Comparison of ENCODE assay signal across 11 cellular contexts in genomic region chr3:126287171-126287535, GRCh38.
DNase-seq lines count a peak whose midpoint lies in the region; ATAC-seq and TF ChIP-seq lines count a peak whose summit lies in the region.
"Had no signal": no experiment of that assay in that cellular context is flagged by ENCODE, and none has a peak within 500 bp of the region (broad histone marks: within the 10 kb centered on the region; RNA-seq: fewer than 3 reads in every experiment).

No MANE protein-coding gene starts in this region.

- peaks cover 2% of the 10 kb centered on the region for H3K4me1 Mint-ChIP-seq in activated CD4-positive, alpha-beta T cell treated with anti-CD3 and anti-CD28 coated beads, Interleukin-2, amount 10 ng/mL, durations not matched to agents 7 days and 5 days

- peaks cover 41% of the 10 kb centered on the region for H3K27me3 ChIP-seq in HUES64 (ENCODE audit: insufficient read depth, low read length)
- H3K27me3 ChIP-seq in ectodermal cell (ENCODE audit: control insufficient read depth, insufficient read depth, low read length, poor library complexity, severe bottlenecking) = peaks cover 13% of the 10 kb centered on the region
- H3K27me3 ChIP-seq in right lobe of liver = no peaks in the 10 kb centered on the region

- no peaks in the 10 kb centered on the region for H3K36me3 ChIP-seq in HUES64 (ENCODE audit: insufficient read depth, low read length)
- H3K36me3 ChIP-seq in ectodermal cell (ENCODE audit: control insufficient read depth, insufficient read depth, low read length) = no peaks in the 10 kb centered on the region
- no peaks in the 10 kb centered on the region for H3K36me3 ChIP-seq in right lobe of liver

- H3K36me3 Mint-ChIP-seq in activated CD4-positive, alpha-beta T cell treated with anti-CD3 and anti-CD28 coated beads, Interleukin-2, amount 10 ng/mL, durations not matched to agents 7 days and 5 days (ENCODE audit: low read depth) = no peaks in the 10 kb centered on the region

- no peak overlapping the region; the same call in 1 of the 2 replicates for H3K27ac ChIP-seq in HUES64 (ENCODE audit: low read depth, low read length)
- H3K27ac ChIP-seq in ectodermal cell (ENCODE audit: insufficient read depth, low read depth, low read length, poor library complexity, severe bottlenecking) = peak overlapping the region; percentile 17
- H3K27ac ChIP-seq in right lobe of liver = no peak overlapping the region
- H3K27ac ChIP-seq in substantia nigra (ENCODE audit: low read depth, low read length, poor library complexity, severe bottlenecking) = peak overlapping the region; percentile 70

- peak overlapping the region; percentile 55 for H3K9ac ChIP-seq in HUES64 (ENCODE audit: low read depth, low read length)

- H3K27me3 Mint-ChIP-seq in activated CD4-positive, alpha-beta T cell treated with anti-CD3 and anti-CD28 coated beads, Interleukin-2, amount 10 ng/mL, durations not matched to agents 7 days and 5 days = peaks cover 47% of the 10 kb centered on the region

- no peak overlapping the region for H3K27ac Mint-ChIP-seq in activated CD4-positive, alpha-beta T cell treated with anti-CD3 and anti-CD28 coated beads, Interleukin-2, amount 10 ng/mL, durations not matched to agents 7 days and 5 days
- H3K27ac Mint-ChIP-seq: activated CD8-positive, alpha-beta T cell treated with anti-CD3 and anti-CD28 coated beads, Interleukin-2, amount 10 ng/mL, durations not matched to agents 7 days and 5 days had no signal

- TF ChIP-seq CTCF in right lobe of liver (IDR thresholded peaks at IDR 0.05) = no peak

- intact Hi-C loops in right lobe of liver (cut with DNase I) = no loop called here

- DNase-seq in right lobe of liver (no peak), substantia nigra (lab: John Stamatoyannopoulos, UW) (no peak), retina (no peak)
- DNase-seq in activated CD4-positive, alpha-beta T cell treated with anti-CD3 and anti-CD28 coated beads, Interleukin-2, amount 10 ng/mL, durations not matched to agents 7 days and 5 days = no peak
- DNase-seq: activated CD8-positive, alpha-beta T cell treated with anti-CD3 and anti-CD28 coated beads, Interleukin-2, amount 10 ng/mL, durations not matched to agents 7 days and 5 days; cortex of kidney; DND-41 had no signal

- no peak for TF ChIP-seq POLR2A in right lobe of liver (IDR thresholded peaks at IDR 0.05)

- no peak overlapping the region for H3K4me3 Mint-ChIP-seq in activated CD4-positive, alpha-beta T cell treated with anti-CD3 and anti-CD28 coated beads, Interleukin-2, amount 10 ng/mL, durations not matched to agents 7 days and 5 days
- H3K4me3 Mint-ChIP-seq: activated CD8-positive, alpha-beta T cell treated with anti-CD3 and anti-CD28 coated beads, Interleukin-2, amount 10 ng/mL, durations not matched to agents 7 days and 5 days had no signal

- 16% methylated on average over 7 of the region's 7 CpGs for WGBS in HUES64
- WGBS in ectodermal cell, 2 experiments = 5 to 8% methylated on average over 6 to 7 of the region's 7 CpGs
- 54% methylated on average over 7 of the region's 7 CpGs for WGBS in right lobe of liver (ENCODE audit: insufficient coverage, low coverage, low lambda C conversion rate, missing lambda C conversion rate)

- H3K4me3 ChIP-seq in HUES64 (ENCODE audit: low read length) (peak overlapping the region; percentile 57), ectodermal cell (ENCODE audit: insufficient read depth, low read depth, low read length) (peak overlapping the region; percentile 23), right lobe of liver (peak overlapping the region; percentile 36 to 53 (median 40))

- CTCF ChIA-PET in activated CD4-positive, alpha-beta T cell treated with anti-CD3 and anti-CD28 coated beads, Interleukin-2, amount 10 ng/mL, durations not matched to agents 7 days and 5 days (lab: Charles Lee) = no interaction called here

- H3K9me3 ChIP-seq in HUES64 (ENCODE audit: insufficient read depth, low read depth, low read length) (no peaks in the 10 kb centered on the region), ectodermal cell (ENCODE audit: control insufficient read depth, low read length) (no peaks in the 10 kb centered on the region), right lobe of liver (no peaks in the 10 kb centered on the region)

- H3K9me3 Mint-ChIP-seq in activated CD4-positive, alpha-beta T cell treated with anti-CD3 and anti-CD28 coated beads, Interleukin-2, amount 10 ng/mL, durations not matched to agents 7 days and 5 days = no peaks in the 10 kb centered on the region

- POLR2A ChIA-PET in activated CD4-positive, alpha-beta T cell treated with anti-CD3 and anti-CD28 coated beads, Interleukin-2, amount 10 ng/mL, durations not matched to agents 7 days and 5 days (lab: Charles Lee) = no interaction called here

- H3K4me1 ChIP-seq in HUES64 (ENCODE audit: insufficient read depth, low read length) (peaks cover 20% of the 10 kb centered on the region), ectodermal cell (ENCODE audit: control insufficient read depth, insufficient read depth, low read length) (peaks cover 39% of the 10 kb centered on the region), right lobe of liver (peaks cover 0 to 9% (median 0%) of the 10 kb centered on the region in 4 donors)

- peak in 1 of 4 donors; percentile 10 for ATAC-seq in right lobe of liver
- ATAC-seq in HG03139 (IDR thresholded peaks at IDR 0.05; ENCODE audit: unreplicated experiment) = no peak
- ATAC-seq in GM21786 (IDR thresholded peaks at IDR 0.05; ENCODE audit: unreplicated experiment) = no peak
- ATAC-seq: activated CD8-positive, alpha-beta T cell treated with anti-CD3 and anti-CD28 coated beads, Interleukin-2, amount 10 ng/mL, durations not matched to agents 7 days and 5 days had no signal

Comparison
In these comparisons a context has a peak if more than half of its experiments do, and no peak if none do; other contexts are left out.
1. H3K27ac ChIP-seq: peak in ectodermal cell (single experiment) and substantia nigra (single experiment); none in HUES64 (single experiment) and right lobe of liver (0 of 3).
2. Peak in every context shown above with its lines, with median percentiles within 50 percentile points of each other: H3K4me3 ChIP-seq.